ENCODE assay signal across 20 cellular contexts in genomic region chr12:104407922-104408321, GRCh38.
"Had no signal": no experiment of that assay in that cellular context is flagged by ENCODE, and none has a peak within 500 bp of the region (broad histone marks: within the 10 kb centered on the region; RNA-seq: fewer than 3 reads in every experiment).

No MANE protein-coding gene starts in this region.

- H3K27me3 ChIP-seq: brain microvascular endothelial cell, esophagus muscularis mucosa had no signal

- H3K4me3 ChIP-seq: esophagus muscularis mucosa, psoas muscle had no signal

- H3K4me3 Mint-ChIP-seq: activated CD4-positive, alpha-beta T cell treated with anti-CD3 and anti-CD28 coated beads, Interleukin-2, amount 10 ng/mL, durations not matched to agents 7 days and 5 days; activated CD8-positive, alpha-beta memory T cell treated with anti-CD3 and anti-CD28 coated beads, Interleukin-2, amount 10 ng/mL, durations not matched to agents 7 days and 5 days; activated CD8-positive, alpha-beta T cell treated with anti-CD3 and anti-CD28 coated beads for 36 hours; activated naive CD4-positive, alpha-beta T cell treated with anti-CD3 and anti-CD28 coated beads, Interleukin-2, amount 10 ng/mL, durations not matched to agents 7 days and 5 days; natural killer cell treated with Interleukin-12 subunit alpha and Interleukin-12 subunit beta and Interleukin-15 and Interleukin-18, amount 100 ng/mL, for 72 hours; T-cell; T-helper 2 cell treated with Interferon-gamma antibody and Interleukin-4, amounts not matched to agents 5 μg/mL and 100 μg/mL, for 36 hours had no signal

- H3K27me3 Mint-ChIP-seq: activated CD4-positive, alpha-beta T cell treated with anti-CD3 and anti-CD28 coated beads, Interleukin-2, amount 10 ng/mL, durations not matched to agents 7 days and 5 days; activated CD8-positive, alpha-beta T cell treated with anti-CD3 and anti-CD28 coated beads for 36 hours had no signal

- DNase-seq: activated CD4-positive, alpha-beta T cell treated with anti-CD3 and anti-CD28 coated beads, Interleukin-2, amount 10 ng/mL, durations not matched to agents 7 days and 5 days; activated CD4-positive, CD25-positive, alpha-beta regulatory T cell treated with anti-CD3 and anti-CD28 coated beads, Interleukin-2, amount 50 U/mL, for 72 hours; activated CD8-positive, alpha-beta memory T cell treated with anti-CD3 and anti-CD28 coated beads, Interleukin-2, amount 10 ng/mL, durations not matched to agents 7 days and 5 days; activated CD8-positive, alpha-beta T cell treated with anti-CD3 and anti-CD28 coated beads for 36 hours; activated effector memory CD4-positive, alpha-beta T cell treated with anti-CD3 and anti-CD28 coated beads, Interleukin-2, amount 50 U/mL, for 16 hours; activated naive CD4-positive, alpha-beta T cell treated with anti-CD3 and anti-CD28 coated beads, Interleukin-2, amount 10 ng/mL, durations not matched to agents 7 days and 5 days; activated T-cell treated with anti-CD3 and anti-CD28 coated beads for 4 hours; central memory CD4-positive, alpha-beta T cell; effector memory CD4-positive, alpha-beta T cell; kidney; stimulated activated CD4-positive, alpha-beta T cell treated with anti-CD3 and anti-CD28 coated beads, Interleukin-12 subunit alpha, Interleukin-12 subunit beta, amount 100 ng/mL, for 4 hours; stimulated activated CD4-positive, alpha-beta T cell treated with anti-CD3 and anti-CD28 coated beads, Interleukin-4, amount 100 ng/mL, for 4 hours; stimulated activated naive CD8-positive, alpha-beta T cell treated with anti-CD3 and anti-CD28 coated beads, Interleukin-15, Interleukin-2, amounts not matched to agents 100 U/mL and 50 U/mL, for 24 hours; T-cell had no signal

- H3K36me3 ChIP-seq: brain microvascular endothelial cell, esophagus muscularis mucosa had no signal

- ATAC-seq: activated CD8-positive, alpha-beta memory T cell treated with anti-CD3 and anti-CD28 coated beads, Interleukin-2, amount 10 ng/mL, durations not matched to agents 7 days and 5 days; activated CD8-positive, alpha-beta T cell treated with anti-CD3 and anti-CD28 coated beads for 36 hours; natural killer cell treated with Interleukin-12 subunit alpha and Interleukin-12 subunit beta and Interleukin-15 and Interleukin-18, amount 100 ng/mL, for 72 hours; psoas muscle; stimulated activated naive CD8-positive, alpha-beta T cell treated with anti-CD3 and anti-CD28 coated beads, Interleukin-15, Interleukin-2, amounts not matched to agents 100 U/mL and 50 U/mL, for 24 hours; T-cell had no signal

- H3K9me3 Mint-ChIP-seq: activated CD8-positive, alpha-beta T cell treated with anti-CD3 and anti-CD28 coated beads for 36 hours; activated naive CD4-positive, alpha-beta T cell treated with anti-CD3 and anti-CD28 coated beads, Interleukin-2, amount 10 ng/mL, durations not matched to agents 7 days and 5 days; natural killer cell treated with Interleukin-12 subunit alpha and Interleukin-12 subunit beta and Interleukin-15 and Interleukin-18, amount 100 ng/mL, for 72 hours; T-cell; T-helper 2 cell treated with Interferon-gamma antibody and Interleukin-4, amounts not matched to agents 5 μg/mL and 100 μg/mL, for 36 hours had no signal

- H3K36me3 Mint-ChIP-seq: activated CD8-positive, alpha-beta memory T cell treated with anti-CD3 and anti-CD28 coated beads, Interleukin-2, amount 10 ng/mL, durations not matched to agents 7 days and 5 days; activated naive CD4-positive, alpha-beta T cell treated with anti-CD3 and anti-CD28 coated beads, Interleukin-2, amount 10 ng/mL, durations not matched to agents 7 days and 5 days; natural killer cell treated with Interleukin-12 subunit alpha and Interleukin-12 subunit beta and Interleukin-15 and Interleukin-18, amount 100 ng/mL, for 72 hours; T-cell had no signal

- H3K4me1 ChIP-seq: esophagus muscularis mucosa, psoas muscle had no signal

- H3K9me3 ChIP-seq: esophagus muscularis mucosa, psoas muscle had no signal

- H3K27ac Mint-ChIP-seq: activated CD4-positive, alpha-beta T cell treated with anti-CD3 and anti-CD28 coated beads, Interleukin-2, amount 10 ng/mL, durations not matched to agents 7 days and 5 days; activated CD8-positive, alpha-beta memory T cell treated with anti-CD3 and anti-CD28 coated beads, Interleukin-2, amount 10 ng/mL, durations not matched to agents 7 days and 5 days; activated CD8-positive, alpha-beta T cell treated with anti-CD3 and anti-CD28 coated beads for 36 hours; activated naive CD4-positive, alpha-beta T cell treated with anti-CD3 and anti-CD28 coated beads, Interleukin-2, amount 10 ng/mL, durations not matched to agents 7 days and 5 days; natural killer cell treated with Interleukin-12 subunit alpha and Interleukin-12 subunit beta and Interleukin-15 and Interleukin-18, amount 100 ng/mL, for 72 hours; T-helper 2 cell treated with Interferon-gamma antibody and Interleukin-4, amounts not matched to agents 5 μg/mL and 100 μg/mL, for 36 hours had no signal

- H3K4me1 Mint-ChIP-seq: activated CD4-positive, alpha-beta T cell treated with anti-CD3 and anti-CD28 coated beads, Interleukin-2, amount 10 ng/mL, durations not matched to agents 7 days and 5 days; activated CD8-positive, alpha-beta memory T cell treated with anti-CD3 and anti-CD28 coated beads, Interleukin-2, amount 10 ng/mL, durations not matched to agents 7 days and 5 days; activated naive CD4-positive, alpha-beta T cell treated with anti-CD3 and anti-CD28 coated beads, Interleukin-2, amount 10 ng/mL, durations not matched to agents 7 days and 5 days; T-cell had no signal

- H3K27ac ChIP-seq: brain microvascular endothelial cell, esophagus muscularis mucosa, psoas muscle, VCaP had no signal
